ENCODE assay signal across 9 cellular contexts in the genomic region with DNA sequence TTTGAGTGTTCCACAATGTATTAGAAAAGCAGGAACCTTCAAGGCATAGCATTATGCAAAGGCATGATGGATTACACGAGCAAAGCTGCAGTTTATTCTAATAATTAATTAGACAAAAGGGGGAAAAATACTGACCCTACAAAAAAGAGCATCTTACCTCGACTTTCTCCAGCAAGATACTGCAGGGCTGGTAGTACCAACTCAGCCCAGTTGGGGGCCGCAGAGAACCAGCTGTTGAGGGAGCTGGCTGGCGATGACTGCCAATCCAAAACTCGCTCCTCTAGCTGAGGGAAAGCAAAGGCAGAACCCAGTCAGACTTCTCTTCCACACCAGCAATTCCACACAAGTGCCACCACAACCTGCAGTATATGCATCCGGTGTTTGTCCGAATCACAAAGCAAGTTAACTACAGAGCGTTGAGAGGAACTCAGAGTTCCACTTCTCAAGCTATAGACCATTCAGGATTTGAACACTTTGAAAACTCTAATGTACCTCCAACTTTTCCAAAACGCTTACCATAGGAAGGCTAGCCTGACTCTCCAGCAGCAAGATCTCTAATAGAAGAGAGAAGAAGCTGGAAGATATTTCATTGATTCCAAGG. TPM values are rescaled to one million over a fixed set of nuclear protein-coding genes. Genes with fewer than 3 reads are reported as not detected.
A peak's percentile ranks its signal among the peaks of the same experiment; 100 is the strongest.
DNase-seq lines count a peak whose midpoint lies in the region; ATAC-seq lines count a peak whose summit lies in the region.
"Had no signal": no experiment of that assay in that cellular context is flagged by ENCODE, and none has a peak within 500 bp of the region (broad histone marks: within the 10 kb centered on the region; RNA-seq: fewer than 3 reads in every experiment).

No MANE protein-coding gene starts in this region.

- intact Hi-C loops in head of caudate nucleus (cut with DNase I), result no loop called here

- DNase-seq in D341Med (ENCODE audit: low spot score) (peak; percentile 74), NCI-H2107 (lab: John Stamatoyannopoulos, UW) (peak; percentile 8), head of caudate nucleus (peak in 26 of 42 donors; percentile 13 to 68 (median 36)), middle frontal gyrus (ENCODE audit: extremely low spot score, low spot score) (no peak)
- peak; percentile 37 for DNase-seq in activated T-cell treated with anti-CD3 and anti-CD28 coated beads, Interleukin-2, amount 50 U/mL, for 4 hours
- DNase-seq in stimulated activated CD8-positive, alpha-beta memory T cell treated with anti-CD3 and anti-CD28 coated beads, Interleukin-4, amount 100 ng/mL, for 48 hours, result peak; percentile 67

- H3K27me3 Mint-ChIP-seq in activated T-cell treated with anti-CD3 and anti-CD28 coated beads, Interleukin-2, amount 50 U/mL, for 4 hours (ENCODE audit: low read depth), result no peaks in the 10 kb centered on the region

- no peaks in the 10 kb centered on the region for H3K4me1 Mint-ChIP-seq in activated T-cell treated with anti-CD3 and anti-CD28 coated beads, Interleukin-2, amount 50 U/mL, for 4 hours (ENCODE audit: low read depth)

- H3K9me3 Mint-ChIP-seq in activated T-cell treated with anti-CD3 and anti-CD28 coated beads, Interleukin-2, amount 50 U/mL, for 4 hours, result no peaks in the 10 kb centered on the region
- H3K9me3 Mint-ChIP-seq: T-helper 1 cell treated with Interleukin-12 subunit alpha and Interleukin-12 subunit beta and Interleukin-4 antibody, amounts not matched to agents 30 μg/mL and 1 μg/mL, for 36 hours had no signal

- peak; percentile 48 for ATAC-seq in GM19463 (IDR thresholded peaks at IDR 0.05; ENCODE audit: unreplicated experiment)
- peak in 1 of 2 donors; percentile 62 for ATAC-seq in activated T-cell treated with anti-CD3 and anti-CD28 coated beads, Interleukin-2, amount 50 U/mL, for 4 hours
- ATAC-seq in HG03378 (IDR thresholded peaks at IDR 0.05; ENCODE audit: unreplicated experiment), result no peak

- H3K4me3 Mint-ChIP-seq in activated T-cell treated with anti-CD3 and anti-CD28 coated beads, Interleukin-2, amount 50 U/mL, for 4 hours, result no peak overlapping the region
- H3K4me3 Mint-ChIP-seq: T-helper 1 cell treated with Interleukin-12 subunit alpha and Interleukin-12 subunit beta and Interleukin-4 antibody, amounts not matched to agents 30 μg/mL and 1 μg/mL, for 36 hours had no signal

- peaks cover 80% of the 10 kb centered on the region for H3K36me3 Mint-ChIP-seq in activated T-cell treated with anti-CD3 and anti-CD28 coated beads, Interleukin-2, amount 50 U/mL, for 4 hours (ENCODE audit: insufficient read depth)

RNA-seq across cellular contexts. Expression of a gene that starts 13.7 kb away (rescaled TPM):
- total RNA-seq in activated T-cell treated with anti-CD3 and anti-CD28 coated beads, Interleukin-2, amount 50 U/mL, for 4 hours, result 10 to 100 TPM; 30.2 to 42.1 (median 39.0) TPM
